In the genomic region with DNA sequence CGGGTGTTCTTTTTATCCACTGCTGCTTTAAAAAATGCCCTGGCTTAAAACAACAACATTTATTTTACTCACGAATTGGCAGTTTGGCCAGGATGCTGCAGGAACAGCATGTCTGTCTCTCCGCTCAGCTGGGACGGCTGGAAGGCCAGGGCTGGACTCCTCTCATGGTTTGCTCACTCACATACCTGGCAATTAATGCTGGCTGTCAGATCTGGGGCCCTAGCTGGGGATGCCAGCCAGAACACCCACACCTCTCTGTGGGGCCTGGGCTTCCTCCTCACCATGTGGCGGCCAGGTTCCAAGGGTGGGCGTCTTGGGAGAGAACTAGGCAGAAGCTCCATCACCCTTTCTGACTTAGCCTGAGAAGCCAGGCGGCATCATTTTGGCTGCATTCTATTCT, we compare ENCODE assay signal across 20 cellular contexts.
"Had no signal": no experiment of that assay in that cellular context is flagged by ENCODE, and none has a peak within 500 bp of the region (broad histone marks: within the 10 kb centered on the region; RNA-seq: fewer than 3 reads in every experiment).

No MANE protein-coding gene starts in this region.

- H3K4me1 Mint-ChIP-seq: central memory CD8-positive, alpha-beta T cell; neural crest cell had no signal

- H3K36me3 Mint-ChIP-seq: activated naive CD4-positive, alpha-beta T cell treated with anti-CD3 and anti-CD28 coated beads, Interleukin-2, amount 50 U/mL, for 24 hours; naive thymus-derived CD4-positive, alpha-beta T cell; T-cell had no signal

- H3K36me3 ChIP-seq: spleen, WERI-Rb-1 had no signal

- H3K4me3 Mint-ChIP-seq: activated CD4-positive, alpha-beta T cell treated with anti-CD3 and anti-CD28 coated beads, Interleukin-2, amount 10 ng/mL, durations not matched to agents 7 days and 5 days; activated CD8-positive, alpha-beta T cell treated with anti-CD3 and anti-CD28 coated beads for 36 hours; activated naive CD4-positive, alpha-beta T cell treated with anti-CD3 and anti-CD28 coated beads, Interleukin-2, amount 50 U/mL, for 24 hours; central memory CD8-positive, alpha-beta T cell; endodermal cell; naive thymus-derived CD4-positive, alpha-beta T cell; neural crest cell; T-cell; T-helper 2 cell treated with Interferon-gamma antibody and Interleukin-4, amounts not matched to agents 5 μg/mL and 100 μg/mL, for 36 hours had no signal

- H3K9me3 Mint-ChIP-seq: activated CD4-positive, alpha-beta T cell treated with anti-CD3 and anti-CD28 coated beads, Interleukin-2, amount 10 ng/mL, durations not matched to agents 7 days and 5 days; activated CD8-positive, alpha-beta T cell treated with anti-CD3 and anti-CD28 coated beads for 36 hours; activated naive CD4-positive, alpha-beta T cell treated with anti-CD3 and anti-CD28 coated beads, Interleukin-2, amount 50 U/mL, for 24 hours; central memory CD8-positive, alpha-beta T cell; naive thymus-derived CD4-positive, alpha-beta T cell; neural crest cell; T-cell; T-helper 2 cell treated with Interferon-gamma antibody and Interleukin-4, amounts not matched to agents 5 μg/mL and 100 μg/mL, for 36 hours had no signal

- H3K27me3 ChIP-seq: spleen had no signal

- DNase-seq: activated CD4-positive, alpha-beta T cell treated with anti-CD3 and anti-CD28 coated beads, Interleukin-2, amount 10 ng/mL, durations not matched to agents 7 days and 5 days; activated CD4-positive, CD25-positive, alpha-beta regulatory T cell treated with anti-CD3 and anti-CD28 coated beads, Interleukin-2, amount 50 U/mL, for 72 hours; activated CD8-positive, alpha-beta T cell treated with anti-CD3 and anti-CD28 coated beads for 36 hours; activated gamma-delta T cell treated with Interleukin-2 at 50 U/mL for 16 hours; activated T-cell treated with anti-CD3 and anti-CD28 coated beads, Interleukin-2, amount 50 U/mL, for 1 hour; endodermal cell; foreskin fibroblast; naive thymus-derived CD4-positive, alpha-beta T cell; retina; spleen; stimulated activated CD4-positive, alpha-beta T cell treated with anti-CD3 and anti-CD28 coated beads, Interleukin-4, amount 100 ng/mL, for 1 hour; stimulated activated naive CD4-positive, alpha-beta T cell treated with Interleukin-2 at 50 U/mL for 16 hours; T-cell; WERI-Rb-1 had no signal

- H3K4me3 ChIP-seq: coronary artery, lung, spleen had no signal

- H3K27ac Mint-ChIP-seq: activated CD4-positive, alpha-beta T cell treated with anti-CD3 and anti-CD28 coated beads, Interleukin-2, amount 10 ng/mL, durations not matched to agents 7 days and 5 days; activated CD8-positive, alpha-beta T cell treated with anti-CD3 and anti-CD28 coated beads for 36 hours; activated naive CD4-positive, alpha-beta T cell treated with anti-CD3 and anti-CD28 coated beads, Interleukin-2, amount 50 U/mL, for 24 hours; endodermal cell; naive thymus-derived CD4-positive, alpha-beta T cell; T-cell; T-helper 2 cell treated with Interferon-gamma antibody and Interleukin-4, amounts not matched to agents 5 μg/mL and 100 μg/mL, for 36 hours had no signal

- H3K9me3 ChIP-seq: spleen had no signal

- H3K27ac ChIP-seq: spleen, WERI-Rb-1 had no signal
